Comparison of ENCODE assay signal across 30 cellular contexts in genomic region chr1:68285046-68285445, GRCh38. TPM values are rescaled to one million over a fixed set of nuclear protein-coding genes. Genes with fewer than 3 reads are reported as not detected.
"Had no signal": no experiment of that assay in that cellular context is flagged by ENCODE, and none has a peak within 500 bp of the region (broad histone marks: within the 10 kb centered on the region; RNA-seq: fewer than 3 reads in every experiment).

No MANE protein-coding gene starts in this region.

- H3K36me3 ChIP-seq: neutrophil, ovary, right lobe of liver, sigmoid colon, stomach, thoracic aorta, thyroid gland, tibial nerve, upper lobe of left lung, vagina had no signal

- H3K9ac ChIP-seq: parathyroid adenoma had no signal

- H3K4me3 Mint-ChIP-seq: naive thymus-derived CD8-positive, alpha-beta T cell; natural killer cell treated with Interleukin-12 subunit alpha and Interleukin-12 subunit beta and Interleukin-15 and Interleukin-18, amount 100 ng/mL, for 72 hours; nephron progenitor cell; neural crest cell; stimulated activated effector memory CD8-positive, alpha-beta T cell treated with anti-CD3 and anti-CD28 coated beads, Interleukin-12 subunit alpha, Interleukin-12 subunit beta, amount 100 ng/mL, for 72 hours; stimulated activated naive B cell treated with anti-CD40 and anti-IgM and Interleukin-4, amounts not matched to agents 10 μg/mL and 1 μg/mL and 100 μg/mL, for 72 hours; stimulated activated naive CD8-positive, alpha-beta T cell treated with anti-CD3 and anti-CD28 coated beads, Interleukin-15, Interleukin-2, amounts not matched to agents 100 ng/mL and 50 ng/mL, for 24 hours had no signal

- H3K27me3 Mint-ChIP-seq: naive thymus-derived CD8-positive, alpha-beta T cell; natural killer cell treated with Interleukin-12 subunit alpha and Interleukin-12 subunit beta and Interleukin-15 and Interleukin-18, amount 100 ng/mL, for 72 hours; progenitor cell of endocrine pancreas; stimulated activated naive CD8-positive, alpha-beta T cell treated with anti-CD3 and anti-CD28 coated beads, Interleukin-15, Interleukin-2, amounts not matched to agents 100 ng/mL and 50 ng/mL, for 24 hours had no signal

- H3K27ac ChIP-seq: neutrophil, ovary, parathyroid adenoma, psoas muscle, right lobe of liver, sigmoid colon, stomach, thoracic aorta, thyroid gland, tibial nerve, upper lobe of left lung, vagina had no signal

- H3K9me3 Mint-ChIP-seq: naive B cell; stimulated activated naive CD8-positive, alpha-beta T cell treated with anti-CD3 and anti-CD28 coated beads, Interleukin-15, Interleukin-2, amounts not matched to agents 100 ng/mL and 50 ng/mL, for 24 hours had no signal

- H3K4me3 ChIP-seq: ovary, psoas muscle, right lobe of liver, sigmoid colon, stomach, thoracic aorta, thyroid gland, tibial nerve, upper lobe of left lung, vagina had no signal

- H3K27me3 ChIP-seq: neutrophil, ovary, right lobe of liver, sigmoid colon, stomach, thyroid gland, tibial nerve, upper lobe of left lung, vagina had no signal

- H3K36me3 Mint-ChIP-seq: naive B cell; naive thymus-derived CD8-positive, alpha-beta T cell; natural killer cell treated with Interleukin-12 subunit alpha and Interleukin-12 subunit beta and Interleukin-15 and Interleukin-18, amount 100 ng/mL, for 72 hours; stimulated activated effector memory CD8-positive, alpha-beta T cell treated with anti-CD3 and anti-CD28 coated beads, Interleukin-12 subunit alpha, Interleukin-12 subunit beta, amount 100 ng/mL, for 72 hours; stimulated activated naive B cell treated with anti-CD40 and anti-IgM and Interleukin-4, amounts not matched to agents 10 μg/mL and 1 μg/mL and 100 μg/mL, for 72 hours had no signal

- H2AFZ ChIP-seq: parathyroid adenoma had no signal

- DNase-seq: naive B cell; naive thymus-derived CD8-positive, alpha-beta T cell; nephron progenitor cell; nucleus accumbens; ovary; posterior cingulate gyrus; psoas muscle; right cardiac atrium; right lobe of liver; sigmoid colon; small intestine; stimulated activated CD4-positive, alpha-beta T cell treated with anti-CD3 and anti-CD28 coated beads, Interleukin-15, amount 100 ng/mL, for 24 hours; stimulated activated CD4-positive, alpha-beta T cell treated with anti-CD3 and anti-CD28 coated beads, Interleukin-2, amount 100 ng/mL, for 24 hours; stimulated activated CD4-positive, alpha-beta T cell treated with anti-CD3 and anti-CD28 coated beads, Interleukin-2, amount 100 ng/mL, for 48 hours; stimulated activated CD4-positive, alpha-beta T cell treated with anti-CD3 and anti-CD28 coated beads, Interleukin-4, amount 100 ng/mL, for 24 hours; stimulated activated naive B cell treated with anti-CD40 and anti-IgM and Interleukin-4, amounts not matched to agents 10 μg/mL and 1 μg/mL and 100 μg/mL, for 72 hours; stimulated activated naive CD4-positive, alpha-beta T cell treated with Interleukin-2 at 50 U/mL for 16 hours; stomach; thyroid gland; upper lobe of left lung had no signal

- H3K4me1 Mint-ChIP-seq: naive B cell; naive thymus-derived CD8-positive, alpha-beta T cell; stimulated activated effector memory CD8-positive, alpha-beta T cell treated with anti-CD3 and anti-CD28 coated beads, Interleukin-12 subunit alpha, Interleukin-12 subunit beta, amount 100 ng/mL, for 72 hours; stimulated activated naive B cell treated with anti-CD40 and anti-IgM and Interleukin-4, amounts not matched to agents 10 μg/mL and 1 μg/mL and 100 μg/mL, for 72 hours had no signal

- H3K79me2 ChIP-seq: parathyroid adenoma had no signal

- H3K4me1 ChIP-seq: parathyroid adenoma, psoas muscle, right lobe of liver, sigmoid colon, stomach, thyroid gland, tibial nerve, upper lobe of left lung, vagina had no signal

- H3K27ac Mint-ChIP-seq: naive B cell; naive thymus-derived CD8-positive, alpha-beta T cell; natural killer cell treated with Interleukin-12 subunit alpha and Interleukin-12 subunit beta and Interleukin-15 and Interleukin-18, amount 100 ng/mL, for 72 hours; nephron progenitor cell; progenitor cell of endocrine pancreas; stimulated activated effector memory CD8-positive, alpha-beta T cell treated with anti-CD3 and anti-CD28 coated beads, Interleukin-12 subunit alpha, Interleukin-12 subunit beta, amount 100 ng/mL, for 72 hours; stimulated activated naive B cell treated with anti-CD40 and anti-IgM and Interleukin-4, amounts not matched to agents 10 μg/mL and 1 μg/mL and 100 μg/mL, for 72 hours; stimulated activated naive CD8-positive, alpha-beta T cell treated with anti-CD3 and anti-CD28 coated beads, Interleukin-15, Interleukin-2, amounts not matched to agents 100 ng/mL and 50 ng/mL, for 24 hours had no signal

- ATAC-seq: naive thymus-derived CD8-positive, alpha-beta T cell; natural killer cell treated with Interleukin-12 subunit alpha and Interleukin-12 subunit beta and Interleukin-15 and Interleukin-18, amount 100 ng/mL, for 72 hours; psoas muscle; right cardiac atrium; right lobe of liver; stimulated activated effector memory CD8-positive, alpha-beta T cell treated with anti-CD3 and anti-CD28 coated beads, Interleukin-12 subunit alpha, Interleukin-12 subunit beta, amount 100 ng/mL, for 72 hours; stimulated activated naive B cell treated with anti-CD40 and anti-IgM and Interleukin-4, amounts not matched to agents 10 μg/mL and 1 μg/mL and 100 μg/mL, for 72 hours had no signal

- H3K9me3 ChIP-seq: neutrophil, ovary, psoas muscle, right lobe of liver, sigmoid colon, stomach, thoracic aorta, thyroid gland, tibial nerve, upper lobe of left lung, vagina had no signal

RNA-seq across cellular contexts. Expression of gene WLS, which starts 52.7 kb away (rescaled TPM):
- total RNA-seq: naive thymus-derived CD8-positive, alpha-beta T cell; natural killer cell treated with Interleukin-12 subunit alpha and Interleukin-12 subunit beta and Interleukin-15 and Interleukin-18, amount 100 ng/mL, for 72 hours had no signal
- polyA plus RNA-seq: naive thymus-derived CD8-positive, alpha-beta T cell had no signal
